9 cellular contexts compared by ENCODE assay signal in genomic region chr9:94918038-94918753, GRCh38.
DNase-seq lines count a peak whose midpoint lies in the region; ATAC-seq and TF ChIP-seq lines count a peak whose summit lies in the region.
"Had no signal": no experiment of that assay in that cellular context is flagged by ENCODE, and none has a peak within 500 bp of the region (broad histone marks: within the 10 kb centered on the region; RNA-seq: fewer than 3 reads in every experiment).

No MANE protein-coding gene starts in this region.

- H3K27me3 Mint-ChIP-seq in activated naive CD4-positive, alpha-beta T cell treated with anti-CD3 and anti-CD28 coated beads, Interleukin-2, amount 10 ng/mL, durations not matched to agents 7 days and 5 days = no peaks in the 10 kb centered on the region
- no peaks in the 10 kb centered on the region for H3K27me3 Mint-ChIP-seq in type B pancreatic cell
- peaks cover 14% of the 10 kb centered on the region for H3K27me3 Mint-ChIP-seq in glutamatergic neuron (ENCODE audit: unreplicated experiment)
- H3K27me3 Mint-ChIP-seq: activated CD4-positive, alpha-beta memory T cell treated with anti-CD3 and anti-CD28 coated beads, Interleukin-2, amount 10 ng/mL, durations not matched to agents 7 days and 5 days had no signal

- peak; percentile 21 for DNase-seq in activated naive CD4-positive, alpha-beta T cell treated with anti-CD3 and anti-CD28 coated beads, Interleukin-2, amount 10 ng/mL, durations not matched to agents 7 days and 5 days
- no peak for DNase-seq in activated naive CD4-positive, alpha-beta T cell treated with Interleukin-2 at 50 U/mL for 16 hours
- peak; percentile 25 for DNase-seq in ecto neural progenitor cell (ENCODE audit: low spot score)
- DNase-seq in type B pancreatic cell (ENCODE audit: extremely low spot score, unreplicated experiment) = no peak
- DNase-seq in NCI-H1694 (lab: John Stamatoyannopoulos, UW) = no peak
- no peak for DNase-seq in glutamatergic neuron
- no peak for DNase-seq in 8988T
- DNase-seq: activated CD4-positive, alpha-beta memory T cell treated with anti-CD3 and anti-CD28 coated beads, Interleukin-2, amount 10 ng/mL, durations not matched to agents 7 days and 5 days had no signal

- H3K4me3 Mint-ChIP-seq in activated naive CD4-positive, alpha-beta T cell treated with anti-CD3 and anti-CD28 coated beads, Interleukin-2, amount 10 ng/mL, durations not matched to agents 7 days and 5 days = no peak overlapping the region
- H3K4me3 Mint-ChIP-seq in type B pancreatic cell (peak overlapping the region; percentile 53), glutamatergic neuron (ENCODE audit: unreplicated experiment) (no peak overlapping the region)
- H3K4me3 Mint-ChIP-seq: activated CD4-positive, alpha-beta memory T cell treated with anti-CD3 and anti-CD28 coated beads, Interleukin-2, amount 10 ng/mL, durations not matched to agents 7 days and 5 days had no signal

- CTCF ChIA-PET in activated naive CD4-positive, alpha-beta T cell treated with anti-CD3 and anti-CD28 coated beads, Interleukin-2, amount 10 ng/mL, durations not matched to agents 7 days and 5 days (lab: Charles Lee) = interaction anchor here (0.8 to 2.0 kb wide), 5 partner anchors 39 to 237 kb away, joined by 3 to 5 read pairs (median 3); no protein-coding TSS in a partner anchor

- no peak overlapping the region for H3K27ac Mint-ChIP-seq in activated naive CD4-positive, alpha-beta T cell treated with anti-CD3 and anti-CD28 coated beads, Interleukin-2, amount 10 ng/mL, durations not matched to agents 7 days and 5 days
- peak overlapping the region; percentile 91 for H3K27ac Mint-ChIP-seq in type B pancreatic cell
- H3K27ac Mint-ChIP-seq in glutamatergic neuron (ENCODE audit: unreplicated experiment) = no peak overlapping the region
- H3K27ac Mint-ChIP-seq: activated CD4-positive, alpha-beta memory T cell treated with anti-CD3 and anti-CD28 coated beads, Interleukin-2, amount 10 ng/mL, durations not matched to agents 7 days and 5 days had no signal

- TF ChIP-seq CTCF in type B pancreatic cell (conservative IDR thresholded peaks at IDR 0.05) (no peak), glutamatergic neuron (IDR thresholded peaks at IDR 0.05; ENCODE audit: partially characterized antibody, unreplicated experiment) (no peak)

- H3K36me3 Mint-ChIP-seq in activated naive CD4-positive, alpha-beta T cell treated with anti-CD3 and anti-CD28 coated beads, Interleukin-2, amount 10 ng/mL, durations not matched to agents 7 days and 5 days = no peaks in the 10 kb centered on the region
- H3K36me3 Mint-ChIP-seq in type B pancreatic cell (no peaks in the 10 kb centered on the region), glutamatergic neuron (ENCODE audit: unreplicated experiment) (no peaks in the 10 kb centered on the region)

- H3K9me3 Mint-ChIP-seq in activated naive CD4-positive, alpha-beta T cell treated with anti-CD3 and anti-CD28 coated beads, Interleukin-2, amount 10 ng/mL, durations not matched to agents 7 days and 5 days = no peaks in the 10 kb centered on the region
- no peaks in the 10 kb centered on the region for H3K9me3 Mint-ChIP-seq in type B pancreatic cell
- peaks cover 6% of the 10 kb centered on the region for H3K9me3 Mint-ChIP-seq in glutamatergic neuron (ENCODE audit: unreplicated experiment)
- H3K9me3 Mint-ChIP-seq: activated CD4-positive, alpha-beta memory T cell treated with anti-CD3 and anti-CD28 coated beads, Interleukin-2, amount 10 ng/mL, durations not matched to agents 7 days and 5 days had no signal

- peak; percentile 65 for ATAC-seq in HG03558 (IDR thresholded peaks at IDR 0.05; ENCODE audit: extremely low read depth, unreplicated experiment)

- no peaks in the 10 kb centered on the region for H3K4me1 Mint-ChIP-seq in activated naive CD4-positive, alpha-beta T cell treated with anti-CD3 and anti-CD28 coated beads, Interleukin-2, amount 10 ng/mL, durations not matched to agents 7 days and 5 days
- H3K4me1 Mint-ChIP-seq in type B pancreatic cell (ENCODE audit: unreplicated experiment) (peaks cover 88% of the 10 kb centered on the region), glutamatergic neuron (ENCODE audit: low read depth, unreplicated experiment) (peaks cover 45% of the 10 kb centered on the region)
- H3K4me1 Mint-ChIP-seq: activated CD4-positive, alpha-beta memory T cell treated with anti-CD3 and anti-CD28 coated beads, Interleukin-2, amount 10 ng/mL, durations not matched to agents 7 days and 5 days had no signal

Comparison
In these comparisons a context has a peak if more than half of its experiments do, and no peak if none do; other contexts are left out.
1. DNase-seq: peak in activated naive CD4-positive, alpha-beta T cell treated with anti-CD3 and anti-CD28 coated beads, Interleukin-2, amount 10 ng/mL, durations not matched to agents 7 days and 5 days (single experiment) and ecto neural progenitor cell (single experiment); none in activated naive CD4-positive, alpha-beta T cell treated with Interleukin-2 at 50 U/mL for 16 hours (single experiment), type B pancreatic cell (single experiment), NCI-H1694 (single experiment), glutamatergic neuron (single experiment) and 8988T (single experiment).